Comparison of ENCODE assay signal across 2 cellular contexts in the genomic region with DNA sequence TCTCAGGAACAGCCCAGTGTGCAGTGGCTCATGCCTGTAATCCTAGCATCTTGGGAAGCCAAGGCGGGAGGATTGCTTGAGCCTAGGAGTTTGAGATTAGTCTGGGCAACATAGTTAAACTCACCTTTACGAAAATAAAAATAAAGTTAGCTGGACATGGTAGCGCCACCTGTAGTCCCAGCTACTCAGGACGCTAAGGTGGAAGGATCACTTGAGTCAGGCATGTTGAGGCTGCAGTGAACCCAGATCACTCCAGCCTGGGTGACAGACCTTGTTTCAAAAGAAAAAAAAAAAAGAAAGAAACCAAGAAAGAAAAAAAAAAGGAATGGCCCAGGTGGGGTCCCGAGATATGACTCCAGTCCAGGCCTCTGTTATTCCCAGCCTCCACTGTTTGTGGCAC.
TF ChIP-seq lines count a peak whose summit lies in the region.

No MANE protein-coding gene starts in this region.

TF ChIP-seq in GM23338, 12 proteins besides CTCF, POLR2A, EP300 and RAD21 (continued from another document):
- TF ChIP-seq, protein P1, sequence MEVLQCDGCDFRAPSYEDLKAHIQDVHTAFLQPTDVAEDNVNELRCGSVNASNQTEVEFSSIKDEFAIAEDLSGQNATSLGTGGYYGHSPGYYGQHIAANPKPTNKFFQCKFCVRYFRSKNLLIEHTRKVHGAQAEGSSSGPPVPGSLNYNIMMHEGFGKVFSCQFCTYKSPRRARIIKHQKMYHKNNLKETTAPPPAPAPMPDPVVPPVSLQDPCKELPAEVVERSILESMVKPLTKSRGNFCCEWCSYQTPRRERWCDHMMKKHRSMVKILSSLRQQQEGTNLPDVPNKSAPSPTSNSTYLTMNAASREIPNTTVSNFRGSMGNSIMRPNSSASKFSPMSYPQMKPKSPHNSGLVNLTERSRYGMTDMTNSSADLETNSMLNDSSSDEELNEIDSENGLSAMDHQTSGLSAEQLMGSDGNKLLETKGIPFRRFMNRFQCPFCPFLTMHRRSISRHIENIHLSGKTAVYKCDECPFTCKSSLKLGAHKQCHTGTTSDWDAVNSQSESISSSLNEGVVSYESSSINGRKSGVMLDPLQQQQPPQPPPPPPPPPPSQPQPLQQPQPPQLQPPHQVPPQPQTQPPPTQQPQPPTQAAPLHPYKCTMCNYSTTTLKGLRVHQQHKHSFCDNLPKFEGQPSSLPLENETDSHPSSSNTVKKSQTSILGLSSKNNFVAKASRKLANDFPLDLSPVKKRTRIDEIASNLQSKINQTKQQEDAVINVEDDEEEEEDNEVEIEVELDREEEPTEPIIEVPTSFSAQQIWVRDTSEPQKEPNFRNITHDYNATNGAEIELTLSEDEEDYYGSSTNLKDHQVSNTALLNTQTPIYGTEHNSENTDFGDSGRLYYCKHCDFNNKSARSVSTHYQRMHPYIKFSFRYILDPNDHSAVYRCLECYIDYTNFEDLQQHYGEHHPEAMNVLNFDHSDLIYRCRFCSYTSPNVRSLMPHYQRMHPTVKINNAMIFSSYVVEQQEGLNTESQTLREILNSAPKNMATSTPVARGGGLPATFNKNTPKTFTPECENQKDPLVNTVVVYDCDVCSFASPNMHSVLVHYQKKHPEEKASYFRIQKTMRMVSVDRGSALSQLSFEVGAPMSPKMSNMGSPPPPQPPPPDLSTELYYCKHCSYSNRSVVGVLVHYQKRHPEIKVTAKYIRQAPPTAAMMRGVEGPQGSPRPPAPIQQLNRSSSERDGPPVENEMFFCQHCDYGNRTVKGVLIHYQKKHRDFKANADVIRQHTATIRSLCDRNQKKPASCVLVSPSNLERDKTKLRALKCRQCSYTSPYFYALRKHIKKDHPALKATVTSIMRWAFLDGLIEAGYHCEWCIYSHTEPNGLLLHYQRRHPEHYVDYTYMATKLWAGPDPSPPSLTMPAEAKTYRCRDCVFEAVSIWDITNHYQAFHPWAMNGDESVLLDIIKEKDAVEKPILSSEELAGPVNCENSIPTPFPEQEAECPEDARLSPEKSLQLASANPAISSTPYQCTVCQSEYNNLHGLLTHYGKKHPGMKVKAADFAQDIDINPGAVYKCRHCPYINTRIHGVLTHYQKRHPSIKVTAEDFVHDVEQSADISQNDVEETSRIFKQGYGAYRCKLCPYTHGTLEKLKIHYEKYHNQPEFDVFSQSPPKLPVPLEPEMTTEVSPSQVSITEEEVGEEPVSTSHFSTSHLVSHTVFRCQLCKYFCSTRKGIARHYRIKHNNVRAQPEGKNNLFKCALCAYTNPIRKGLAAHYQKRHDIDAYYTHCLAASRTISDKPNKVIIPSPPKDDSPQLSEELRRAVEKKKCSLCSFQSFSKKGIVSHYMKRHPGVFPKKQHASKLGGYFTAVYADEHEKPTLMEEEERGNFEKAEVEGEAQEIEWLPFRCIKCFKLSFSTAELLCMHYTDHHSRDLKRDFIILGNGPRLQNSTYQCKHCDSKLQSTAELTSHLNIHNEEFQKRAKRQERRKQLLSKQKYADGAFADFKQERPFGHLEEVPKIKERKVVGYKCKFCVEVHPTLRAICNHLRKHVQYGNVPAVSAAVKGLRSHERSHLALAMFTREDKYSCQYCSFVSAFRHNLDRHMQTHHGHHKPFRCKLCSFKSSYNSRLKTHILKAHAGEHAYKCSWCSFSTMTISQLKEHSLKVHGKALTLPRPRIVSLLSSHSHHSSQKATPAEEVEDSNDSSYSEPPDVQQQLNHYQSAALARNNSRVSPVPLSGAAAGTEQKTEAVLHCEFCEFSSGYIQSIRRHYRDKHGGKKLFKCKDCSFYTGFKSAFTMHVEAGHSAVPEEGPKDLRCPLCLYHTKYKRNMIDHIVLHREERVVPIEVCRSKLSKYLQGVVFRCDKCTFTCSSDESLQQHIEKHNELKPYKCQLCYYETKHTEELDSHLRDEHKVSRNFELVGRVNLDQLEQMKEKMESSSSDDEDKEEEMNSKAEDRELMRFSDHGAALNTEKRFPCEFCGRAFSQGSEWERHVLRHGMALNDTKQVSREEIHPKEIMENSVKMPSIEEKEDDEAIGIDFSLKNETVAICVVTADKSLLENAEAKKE (CRISPR knock-in tag; IDR thresholded peaks at IDR 0.05) = no peak
TF ChIP-seq in GM23338: peak in this region for 0.

TF ChIP-seq in WTC11, 78 proteins besides CTCF, POLR2A, EP300 and RAD21 (continued from another document):
- TF ChIP-seq, protein P2, sequence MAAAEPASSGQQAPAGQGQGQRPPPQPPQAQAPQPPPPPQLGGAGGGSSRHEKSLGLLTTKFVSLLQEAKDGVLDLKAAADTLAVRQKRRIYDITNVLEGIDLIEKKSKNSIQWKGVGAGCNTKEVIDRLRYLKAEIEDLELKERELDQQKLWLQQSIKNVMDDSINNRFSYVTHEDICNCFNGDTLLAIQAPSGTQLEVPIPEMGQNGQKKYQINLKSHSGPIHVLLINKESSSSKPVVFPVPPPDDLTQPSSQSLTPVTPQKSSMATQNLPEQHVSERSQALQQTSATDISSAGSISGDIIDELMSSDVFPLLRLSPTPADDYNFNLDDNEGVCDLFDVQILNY (CRISPR knock-in tag; IDR thresholded peaks at IDR 0.05) = no peak
- TF ChIP-seq, protein P3, sequence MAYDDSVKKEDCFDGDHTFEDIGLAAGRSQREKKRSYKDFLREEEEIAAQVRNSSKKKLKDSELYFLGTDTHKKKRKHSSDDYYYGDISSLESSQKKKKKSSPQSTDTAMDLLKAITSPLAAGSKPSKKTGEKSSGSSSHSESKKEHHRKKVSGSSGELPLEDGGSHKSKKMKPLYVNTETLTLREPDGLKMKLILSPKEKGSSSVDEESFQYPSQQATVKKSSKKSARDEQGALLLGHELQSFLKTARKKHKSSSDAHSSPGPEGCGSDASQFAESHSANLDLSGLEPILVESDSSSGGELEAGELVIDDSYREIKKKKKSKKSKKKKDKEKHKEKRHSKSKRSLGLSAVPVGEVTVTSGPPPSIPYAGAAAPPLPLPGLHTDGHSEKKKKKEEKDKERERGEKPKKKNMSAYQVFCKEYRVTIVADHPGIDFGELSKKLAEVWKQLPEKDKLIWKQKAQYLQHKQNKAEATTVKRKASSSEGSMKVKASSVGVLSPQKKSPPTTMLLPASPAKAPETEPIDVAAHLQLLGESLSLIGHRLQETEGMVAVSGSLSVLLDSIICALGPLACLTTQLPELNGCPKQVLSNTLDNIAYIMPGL (CRISPR knock-in tag; IDR thresholded peaks at IDR 0.05) = no peak
- TF ChIP-seq FOXJ3 (CRISPR knock-in tag; IDR thresholded peaks at IDR 0.05; ENCODE audit: borderline replicate concordance) = no peak
- no peak for TF ChIP-seq NR2C2 (CRISPR knock-in tag; IDR thresholded peaks at IDR 0.05)
